Comparison of ENCODE assay signal across 17 cellular contexts in genomic region chr11:123351375-123351774, GRCh38.
A peak's percentile ranks its signal among the peaks of the same experiment; 100 is the strongest.
DNase-seq lines count a peak whose midpoint lies in the region; ATAC-seq and TF ChIP-seq lines count a peak whose summit lies in the region.
"Had no signal": no experiment of that assay in that cellular context is flagged by ENCODE, and none has a peak within 500 bp of the region (broad histone marks: within the 10 kb centered on the region; RNA-seq: fewer than 3 reads in every experiment).

No MANE protein-coding gene starts in this region.

- H3K27ac ChIP-seq in neural progenitor cell = no peak overlapping the region
- H3K27ac ChIP-seq: SK-N-MC had no signal

- H3K9ac ChIP-seq in neural progenitor cell = no peak overlapping the region

- H3K4me1 Mint-ChIP-seq in neural progenitor cell = peaks cover 25% of the 10 kb centered on the region
- H3K4me1 Mint-ChIP-seq: activated B cell treated with CpG ODN at 0.5 μM for 24 hours had no signal

- peak overlapping the region; percentile 88 for H2AFZ ChIP-seq in neural progenitor cell (replicated peaks)

- H3K4me1 ChIP-seq in neural progenitor cell = peaks cover 31% of the 10 kb centered on the region

- H3K79me2 ChIP-seq in neural progenitor cell (ENCODE audit: low read depth) = no peaks in the 10 kb centered on the region

- TF ChIP-seq CTCF in neural progenitor cell (IDR thresholded peaks at IDR 0.05) = no peak

- peak; percentile 24 for DNase-seq in H7
- DNase-seq in NCI-H82 (lab: John Stamatoyannopoulos, UW) = peak; percentile 99
- peak; percentile 41 to 93 (median 80) for DNase-seq in head of caudate nucleus
- peak; percentile 65 for DNase-seq in neural progenitor cell (ENCODE audit: low spot score)
- DNase-seq in effector CD4-positive, alpha-beta T cell = no peak
- DNase-seq in MG63 = no peak
- no peak for DNase-seq in GM19240 (ENCODE audit: insufficient read length, low spot score)
- DNase-seq: activated B cell treated with CpG ODN at 0.5 μM for 24 hours; activated T-cell treated with anti-CD3 and anti-CD28 coated beads, Interleukin-2, amount 50 U/mL, for 1 hour; AML-193; DND-41; GOT3; MM.1S; stimulated activated naive CD8-positive, alpha-beta T cell treated with anti-CD3 and anti-CD28 coated beads, Interleukin-15, amount 100 ng/mL, for 72 hours had no signal

- H3K9me3 ChIP-seq in neural progenitor cell (ENCODE audit: low read depth) (no peaks in the 10 kb centered on the region), MG63 (no peaks in the 10 kb centered on the region)

- peaks cover 8% of the 10 kb centered on the region for H3K9me3 Mint-ChIP-seq in neural progenitor cell
- H3K9me3 Mint-ChIP-seq: activated B cell treated with CpG ODN at 0.5 μM for 24 hours had no signal

- H3K36me3 ChIP-seq in H7 (replicated peaks; ENCODE audit: control insufficient read depth, insufficient read depth, low read length) (no peaks in the 10 kb centered on the region), neural progenitor cell (no peaks in the 10 kb centered on the region), MG63 (no peaks in the 10 kb centered on the region)

- peaks cover 30% of the 10 kb centered on the region for H3F3A ChIP-seq in neural progenitor cell (ENCODE audit: low read depth)

- H3K4me2 ChIP-seq in neural progenitor cell = peak overlapping the region; percentile 10

- intact Hi-C loops in head of caudate nucleus (cut with DNase I) = no loop called here

- peaks cover 6% of the 10 kb centered on the region for H3K27me3 Mint-ChIP-seq in neural progenitor cell (ENCODE audit: insufficient read depth, low read depth)

- H3K27ac Mint-ChIP-seq in neural progenitor cell = peak overlapping the region; percentile 61
- H3K27ac Mint-ChIP-seq: activated B cell treated with CpG ODN at 0.5 μM for 24 hours; stimulated activated naive CD8-positive, alpha-beta T cell treated with anti-CD3 and anti-CD28 coated beads, Interleukin-15, amount 100 ng/mL, for 72 hours had no signal

- peaks cover 3% of the 10 kb centered on the region for H3K27me3 ChIP-seq in H7 (ENCODE audit: control insufficient read depth, insufficient read depth, low read length)
- H3K27me3 ChIP-seq in neural progenitor cell = peaks cover 1% of the 10 kb centered on the region
- H3K27me3 ChIP-seq in MG63 = peaks cover 7% of the 10 kb centered on the region

- no peaks in the 10 kb centered on the region for H4K20me1 ChIP-seq in neural progenitor cell (ENCODE audit: low read depth)

- no peak overlapping the region for H3K4me3 ChIP-seq in H7 (ENCODE audit: insufficient read depth, low read depth, low read length)
- no peak overlapping the region for H3K4me3 ChIP-seq in neural progenitor cell
- H3K4me3 ChIP-seq in MG63 = no peak overlapping the region
- H3K4me3 ChIP-seq: GM12878, SK-N-MC had no signal

- no peaks in the 10 kb centered on the region for H3K36me3 Mint-ChIP-seq in neural progenitor cell

- H3K4me3 Mint-ChIP-seq in neural progenitor cell = peak overlapping the region; percentile 35
- H3K4me3 Mint-ChIP-seq: activated B cell treated with CpG ODN at 0.5 μM for 24 hours; stimulated activated naive CD8-positive, alpha-beta T cell treated with anti-CD3 and anti-CD28 coated beads, Interleukin-15, amount 100 ng/mL, for 72 hours had no signal

- ATAC-seq in HG03139 (IDR thresholded peaks at IDR 0.05; ENCODE audit: unreplicated experiment) = no peak
- ATAC-seq: stimulated activated naive CD8-positive, alpha-beta T cell treated with anti-CD3 and anti-CD28 coated beads, Interleukin-15, amount 100 ng/mL, for 72 hours had no signal

Comparison
In these comparisons a context has a peak if more than half of its experiments do, and no peak if none do; other contexts are left out.
1. DNase-seq: peak in H7 (single experiment), NCI-H82 (single experiment), head of caudate nucleus (42 of 42) and neural progenitor cell (single experiment); none in effector CD4-positive, alpha-beta T cell (single experiment), MG63 (single experiment) and GM19240 (single experiment).